24 cellular contexts compared by ENCODE assay signal in genomic region chr1:237045278-237046016, GRCh38. TPM values are rescaled to one million over a fixed set of nuclear protein-coding genes. Genes with fewer than 3 reads are reported as not detected.
DNase-seq lines count a peak whose midpoint lies in the region; ATAC-seq and TF ChIP-seq lines count a peak whose summit lies in the region.
"Had no signal": no experiment of that assay in that cellular context is flagged by ENCODE, and none has a peak within 500 bp of the region (broad histone marks: within the 10 kb centered on the region; RNA-seq: fewer than 3 reads in every experiment).

No MANE protein-coding gene starts in this region.

- H3K27me3 ChIP-seq in DOHH2 (ENCODE audit: control insufficient read depth, low read length) (peaks cover 4% of the 10 kb centered on the region), thyroid gland (no peaks in the 10 kb centered on the region)

- ATAC-seq in HG02938 (IDR thresholded peaks at IDR 0.05; ENCODE audit: unreplicated experiment): no peak
- ATAC-seq: activated CD4-positive, CD25-positive, alpha-beta regulatory T cell treated with anti-CD3 and anti-CD28 coated beads, Interleukin-2, amount 50 U/mL, for 24 hours; natural killer cell had no signal

- TF ChIP-seq POLR2A in thyroid gland (IDR thresholded peaks at IDR 0.05): no peak

- no peaks in the 10 kb centered on the region for H4K20me1 ChIP-seq in DOHH2 (ENCODE audit: control insufficient read depth, insufficient read depth, low read depth, low read length)

- H3K4me3 ChIP-seq in DOHH2 (ENCODE audit: low read length) (no peak overlapping the region), thyroid gland (replicated peaks in 1 of 3) (no peak overlapping the region)
- H3K4me3 ChIP-seq: colonic mucosa, GM23248, stomach had no signal

- H3K4me1 Mint-ChIP-seq in Calu3 (ENCODE audit: low read depth, unreplicated experiment): no peaks in the 10 kb centered on the region
- peaks cover 16% of the 10 kb centered on the region for H3K4me1 Mint-ChIP-seq in glutamatergic neuron (ENCODE audit: low read depth, unreplicated experiment)
- peaks cover 12% of the 10 kb centered on the region for H3K4me1 Mint-ChIP-seq in activated naive CD4-positive, alpha-beta T cell treated with anti-CD3 and anti-CD28 coated beads for 36 hours (ENCODE audit: low read depth)

- H3K27ac ChIP-seq in DOHH2 (ENCODE audit: low read depth, low read length): no peak overlapping the region
- H3K27ac ChIP-seq in thyroid gland: no peak overlapping the region
- H3K27ac ChIP-seq: colonic mucosa, GM23248, stomach had no signal

- no peaks in the 10 kb centered on the region for H3K9me2 ChIP-seq in DOHH2 (replicated peaks; ENCODE audit: control insufficient read depth, low read length)
- H3K9me2 ChIP-seq: SK-N-SH had no signal

- intact Hi-C loops in Calu3 (cut with micrococcal nuclease; ENCODE audit: unreplicated experiment) (no loop called here), thyroid gland (cut with DNase I) (loop anchor here (10.0 kb wide), 1 partner anchor 189 kb away; no protein-coding TSS in a partner anchor)
- intact Hi-C loops in activated naive CD4-positive, alpha-beta T cell treated with anti-CD3 and anti-CD28 coated beads for 36 hours (cut with micrococcal nuclease): loop anchor here (10.0 kb wide), 3 partner anchors 291 to 519 kb away; no protein-coding TSS in a partner anchor

- DNase-seq in Calu3 (peak; percentile 13), NCI-H2171 (lab: John Stamatoyannopoulos, UW) (peak; percentile 10), glutamatergic neuron (no peak), NCI-H510A (lab: John Stamatoyannopoulos, UW) (no peak), thyroid gland (no peak)
- DNase-seq in activated naive CD4-positive, alpha-beta T cell treated with anti-CD3 and anti-CD28 coated beads for 36 hours: no peak
- DNase-seq: activated naive CD8-positive, alpha-beta T cell treated with anti-CD3 and anti-CD28 coated beads for 36 hours; CD8-positive, alpha-beta memory T cell; colonic mucosa; GM23248; kidney glomerular epithelial cell; natural killer cell; NCI-H2029; SK-N-SH; small intestine; stimulated activated CD4-positive, alpha-beta T cell treated with anti-CD3 and anti-CD28 coated beads, Interleukin-4, amount 100 ng/mL, for 1 hour; stomach had no signal

- CTCF ChIA-PET in Calu3 (lab: Charles Lee): interaction anchor here (0.7 to 0.9 kb wide), 2 partner anchors 14 to 759 kb away, joined by 3 to 12 read pairs; no protein-coding TSS in a partner anchor
- CTCF ChIA-PET in activated naive CD4-positive, alpha-beta T cell treated with anti-CD3 and anti-CD28 coated beads for 36 hours (lab: Charles Lee): no interaction called here

- H3K4me2 ChIP-seq in DOHH2 (ENCODE audit: low read length): no peak overlapping the region
- H3K4me2 ChIP-seq: SK-N-SH had no signal

- no peak overlapping the region for H3K4me3 Mint-ChIP-seq in Calu3 (ENCODE audit: low read depth, unreplicated experiment)
- H3K4me3 Mint-ChIP-seq in glutamatergic neuron (ENCODE audit: unreplicated experiment): peak overlapping the region; percentile 91
- H3K4me3 Mint-ChIP-seq in activated naive CD4-positive, alpha-beta T cell treated with anti-CD3 and anti-CD28 coated beads for 36 hours: no peak overlapping the region
- H3K4me3 Mint-ChIP-seq: activated naive CD8-positive, alpha-beta T cell treated with anti-CD3 and anti-CD28 coated beads for 36 hours; CD8-positive, alpha-beta memory T cell; natural killer cell had no signal

- 57 to 60% methylated on average over 3 of the region's 3 CpGs for WGBS in thyroid gland, 2 donors

- no peak for TF ChIP-seq CTCF in Calu3 (IDR thresholded peaks at IDR 0.05; ENCODE audit: unreplicated experiment)
- TF ChIP-seq CTCF in DOHH2 (IDR thresholded peaks at IDR 0.05; ENCODE audit: low read depth, low read length, poor library complexity, severe bottlenecking): peak; percentile 19
- no peak for TF ChIP-seq CTCF in glutamatergic neuron (IDR thresholded peaks at IDR 0.05; ENCODE audit: partially characterized antibody, unreplicated experiment)
- no peak for TF ChIP-seq CTCF in thyroid gland (IDR thresholded peaks at IDR 0.05)

- H3K36me3 ChIP-seq in DOHH2 (ENCODE audit: control insufficient read depth, low read length): no peaks in the 10 kb centered on the region
- no peaks in the 10 kb centered on the region for H3K36me3 ChIP-seq in thyroid gland
- H3K36me3 ChIP-seq: colonic mucosa, stomach had no signal

- H3F3A ChIP-seq in DOHH2 (ENCODE audit: control insufficient read depth, insufficient read depth): no peaks in the 10 kb centered on the region

- no TSS peak for BruUV-seq in Calu3 (replicated peaks; lab: Mats Ljungman, UMichigan)

- H3K79me2 ChIP-seq in DOHH2 (ENCODE audit: control insufficient read depth, low read length): no peaks in the 10 kb centered on the region

- H3K27me3 Mint-ChIP-seq in Calu3 (ENCODE audit: unreplicated experiment) (no peaks in the 10 kb centered on the region), glutamatergic neuron (ENCODE audit: unreplicated experiment) (peaks cover 13% of the 10 kb centered on the region)
- peaks cover 46% of the 10 kb centered on the region for H3K27me3 Mint-ChIP-seq in activated naive CD4-positive, alpha-beta T cell treated with anti-CD3 and anti-CD28 coated beads for 36 hours (ENCODE audit: low read depth)

- H3K27ac Mint-ChIP-seq in Calu3 (ENCODE audit: unreplicated experiment): no peak overlapping the region
- no peak overlapping the region for H3K27ac Mint-ChIP-seq in glutamatergic neuron (ENCODE audit: unreplicated experiment)
- no peak overlapping the region for H3K27ac Mint-ChIP-seq in activated naive CD4-positive, alpha-beta T cell treated with anti-CD3 and anti-CD28 coated beads for 36 hours
- H3K27ac Mint-ChIP-seq: activated naive CD8-positive, alpha-beta T cell treated with anti-CD3 and anti-CD28 coated beads for 36 hours; CD8-positive, alpha-beta memory T cell; natural killer cell; progenitor cell of endocrine pancreas had no signal

- H3K9me3 Mint-ChIP-seq in Calu3 (ENCODE audit: low read depth, unreplicated experiment) (peaks cover 10% of the 10 kb centered on the region), glutamatergic neuron (ENCODE audit: unreplicated experiment) (peaks cover 10% of the 10 kb centered on the region)
- no peaks in the 10 kb centered on the region for H3K9me3 Mint-ChIP-seq in activated naive CD4-positive, alpha-beta T cell treated with anti-CD3 and anti-CD28 coated beads for 36 hours
- H3K9me3 Mint-ChIP-seq: activated naive CD8-positive, alpha-beta T cell treated with anti-CD3 and anti-CD28 coated beads for 36 hours; natural killer cell had no signal

- H3K4me1 ChIP-seq in DOHH2 (ENCODE audit: control insufficient read depth, low read length) (no peaks in the 10 kb centered on the region), thyroid gland (peaks cover 25 to 26% of the 10 kb centered on the region in 2 donors)
- H3K4me1 ChIP-seq: colonic mucosa had no signal

- H3K9me3 ChIP-seq in DOHH2 (ENCODE audit: control insufficient read depth, insufficient read depth, low read length) (no peaks in the 10 kb centered on the region), thyroid gland (no peaks in the 10 kb centered on the region)
- H3K9me3 ChIP-seq: colonic mucosa, SK-N-SH, stomach had no signal

- no peaks in the 10 kb centered on the region for H3K36me3 Mint-ChIP-seq in Calu3 (ENCODE audit: insufficient read depth, unreplicated experiment)
- peaks cover 5% of the 10 kb centered on the region for H3K36me3 Mint-ChIP-seq in glutamatergic neuron (ENCODE audit: unreplicated experiment)
- H3K36me3 Mint-ChIP-seq in activated naive CD4-positive, alpha-beta T cell treated with anti-CD3 and anti-CD28 coated beads for 36 hours (ENCODE audit: low read depth): no peaks in the 10 kb centered on the region
- H3K36me3 Mint-ChIP-seq: activated naive CD8-positive, alpha-beta T cell treated with anti-CD3 and anti-CD28 coated beads for 36 hours; CD8-positive, alpha-beta memory T cell had no signal

RNA-seq across cellular contexts. Expression of gene RYR2, which starts 3.5 kb away (rescaled TPM):
- 0.32 and 0.90 TPM in 2 replicates for total RNA-seq in Calu3 (2022)
- 47.0 TPM for total RNA-seq in glutamatergic neuron (ENCODE audit: unreplicated experiment)
- not detected for total RNA-seq in activated naive CD4-positive, alpha-beta T cell treated with anti-CD3 and anti-CD28 coated beads for 36 hours
- 10 to 100 TPM in 3 of 4 donors, 1 to 10 TPM in 1; 6.6 to 31.8 (median 28.2) TPM for total RNA-seq in thyroid gland
- total RNA-seq: activated naive CD8-positive, alpha-beta T cell treated with anti-CD3 and anti-CD28 coated beads for 36 hours; GM23248 had no signal

RNA-seq across cellular contexts. Expression of gene MT1HL1, which starts 41.2 kb away (rescaled TPM):
- total RNA-seq in Calu3 (2022) (not detected in 2 replicates), glutamatergic neuron (ENCODE audit: unreplicated experiment) (not detected), thyroid gland (not detected)
- total RNA-seq in activated naive CD4-positive, alpha-beta T cell treated with anti-CD3 and anti-CD28 coated beads for 36 hours: not detected
- total RNA-seq: activated naive CD8-positive, alpha-beta T cell treated with anti-CD3 and anti-CD28 coated beads for 36 hours; CD8-positive, alpha-beta memory T cell; colonic mucosa; Daoy; GM23248; mesenteric fat pad; natural killer cell; progenitor cell of endocrine pancreas; stomach; ureter had no signal

Comparison
In these comparisons a context has a peak if more than half of its experiments do, and no peak if none do; other contexts are left out.
1. DNase-seq: peak in Calu3 (single experiment) and NCI-H2171 (single experiment); none in glutamatergic neuron (single experiment), NCI-H510A (single experiment), activated naive CD4-positive, alpha-beta T cell treated with anti-CD3 and anti-CD28 coated beads for 36 hours (single experiment) and thyroid gland (0 of 2).